2 cellular contexts compared by ENCODE assay signal in the genomic region with DNA sequence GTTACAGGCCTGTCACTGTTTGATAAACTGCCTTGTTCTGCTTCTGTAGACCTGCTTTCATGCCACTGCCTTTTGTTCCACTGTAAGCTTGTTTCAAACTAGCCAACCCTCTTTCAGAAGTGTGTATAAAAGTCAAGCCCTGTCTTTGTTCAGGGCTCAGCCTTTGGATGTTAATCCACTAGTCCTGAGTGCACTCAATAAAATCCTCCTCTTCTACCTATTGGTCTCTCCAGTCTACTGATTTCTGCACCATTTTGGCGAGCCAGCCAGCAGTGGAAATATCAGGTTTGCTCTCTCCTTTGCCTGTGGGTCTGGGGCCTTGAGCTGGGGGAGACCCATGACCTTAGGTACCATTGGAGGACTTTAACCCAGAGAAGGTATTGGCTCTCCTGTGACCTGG.
TF ChIP-seq lines count a peak whose summit lies in the region.

No MANE protein-coding gene starts in this region.

TF ChIP-seq in HCT116, 20 proteins besides CTCF, POLR2A, EP300 and RAD21:
- TF ChIP-seq SRF (IDR thresholded peaks at IDR 0.05; ENCODE audit: low read depth) (no peak), CBX3 (IDR thresholded peaks at IDR 0.05; ENCODE audit: low read depth) (peak; percentile 99)
- TF ChIP-seq, protein P1, sequence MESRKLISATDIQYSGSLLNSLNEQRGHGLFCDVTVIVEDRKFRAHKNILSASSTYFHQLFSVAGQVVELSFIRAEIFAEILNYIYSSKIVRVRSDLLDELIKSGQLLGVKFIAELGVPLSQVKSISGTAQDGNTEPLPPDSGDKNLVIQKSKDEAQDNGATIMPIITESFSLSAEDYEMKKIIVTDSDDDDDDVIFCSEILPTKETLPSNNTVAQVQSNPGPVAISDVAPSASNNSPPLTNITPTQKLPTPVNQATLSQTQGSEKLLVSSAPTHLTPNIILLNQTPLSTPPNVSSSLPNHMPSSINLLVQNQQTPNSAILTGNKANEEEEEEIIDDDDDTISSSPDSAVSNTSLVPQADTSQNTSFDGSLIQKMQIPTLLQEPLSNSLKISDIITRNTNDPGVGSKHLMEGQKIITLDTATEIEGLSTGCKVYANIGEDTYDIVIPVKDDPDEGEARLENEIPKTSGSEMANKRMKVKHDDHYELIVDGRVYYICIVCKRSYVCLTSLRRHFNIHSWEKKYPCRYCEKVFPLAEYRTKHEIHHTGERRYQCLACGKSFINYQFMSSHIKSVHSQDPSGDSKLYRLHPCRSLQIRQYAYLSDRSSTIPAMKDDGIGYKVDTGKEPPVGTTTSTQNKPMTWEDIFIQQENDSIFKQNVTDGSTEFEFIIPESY (IDR thresholded peaks at IDR 0.05; ENCODE audit: extremely low read depth, insufficient replicate concordance, low read length), result no peak

TF ChIP-seq in H1, 55 proteins besides CTCF, POLR2A, EP300 and RAD21 (continued from another document):
- TF ChIP-seq YY1 (IDR thresholded peaks at IDR 0.05; ENCODE audit: low read depth, low read length) (peak; percentile 23; the same call in 1 of the 2 replicates), ASH2L (IDR thresholded peaks at IDR 0.05; ENCODE audit: low read length) (no peak), KDM5A (IDR thresholded peaks at IDR 0.05; ENCODE audit: low read length) (no peak), EZH2 (IDR thresholded peaks at IDR 0.05; ENCODE audit: low read depth, low read length, severe bottlenecking) (no peak), TAF1 (IDR thresholded peaks at IDR 0.05; ENCODE audit: low read depth, low read length) (no peak), POU5F1 (IDR thresholded peaks at IDR 0.05; ENCODE audit: low read depth, low read length) (0 out of 2 replicates have a peak, but pooled peaks have one; percentile 19), KDM1A (IDR thresholded peaks at IDR 0.05; ENCODE audit: borderline replicate concordance, low read length) (0 out of 2 replicates have a peak, but pooled peaks have one; percentile 48)
- TF ChIP-seq, protein P2, sequence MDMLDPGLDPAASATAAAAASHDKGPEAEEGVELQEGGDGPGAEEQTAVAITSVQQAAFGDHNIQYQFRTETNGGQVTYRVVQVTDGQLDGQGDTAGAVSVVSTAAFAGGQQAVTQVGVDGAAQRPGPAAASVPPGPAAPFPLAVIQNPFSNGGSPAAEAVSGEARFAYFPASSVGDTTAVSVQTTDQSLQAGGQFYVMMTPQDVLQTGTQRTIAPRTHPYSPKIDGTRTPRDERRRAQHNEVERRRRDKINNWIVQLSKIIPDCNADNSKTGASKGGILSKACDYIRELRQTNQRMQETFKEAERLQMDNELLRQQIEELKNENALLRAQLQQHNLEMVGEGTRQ (IDR thresholded peaks at IDR 0.05; ENCODE audit: low read length), result no peak
- TF ChIP-seq, protein P3, sequence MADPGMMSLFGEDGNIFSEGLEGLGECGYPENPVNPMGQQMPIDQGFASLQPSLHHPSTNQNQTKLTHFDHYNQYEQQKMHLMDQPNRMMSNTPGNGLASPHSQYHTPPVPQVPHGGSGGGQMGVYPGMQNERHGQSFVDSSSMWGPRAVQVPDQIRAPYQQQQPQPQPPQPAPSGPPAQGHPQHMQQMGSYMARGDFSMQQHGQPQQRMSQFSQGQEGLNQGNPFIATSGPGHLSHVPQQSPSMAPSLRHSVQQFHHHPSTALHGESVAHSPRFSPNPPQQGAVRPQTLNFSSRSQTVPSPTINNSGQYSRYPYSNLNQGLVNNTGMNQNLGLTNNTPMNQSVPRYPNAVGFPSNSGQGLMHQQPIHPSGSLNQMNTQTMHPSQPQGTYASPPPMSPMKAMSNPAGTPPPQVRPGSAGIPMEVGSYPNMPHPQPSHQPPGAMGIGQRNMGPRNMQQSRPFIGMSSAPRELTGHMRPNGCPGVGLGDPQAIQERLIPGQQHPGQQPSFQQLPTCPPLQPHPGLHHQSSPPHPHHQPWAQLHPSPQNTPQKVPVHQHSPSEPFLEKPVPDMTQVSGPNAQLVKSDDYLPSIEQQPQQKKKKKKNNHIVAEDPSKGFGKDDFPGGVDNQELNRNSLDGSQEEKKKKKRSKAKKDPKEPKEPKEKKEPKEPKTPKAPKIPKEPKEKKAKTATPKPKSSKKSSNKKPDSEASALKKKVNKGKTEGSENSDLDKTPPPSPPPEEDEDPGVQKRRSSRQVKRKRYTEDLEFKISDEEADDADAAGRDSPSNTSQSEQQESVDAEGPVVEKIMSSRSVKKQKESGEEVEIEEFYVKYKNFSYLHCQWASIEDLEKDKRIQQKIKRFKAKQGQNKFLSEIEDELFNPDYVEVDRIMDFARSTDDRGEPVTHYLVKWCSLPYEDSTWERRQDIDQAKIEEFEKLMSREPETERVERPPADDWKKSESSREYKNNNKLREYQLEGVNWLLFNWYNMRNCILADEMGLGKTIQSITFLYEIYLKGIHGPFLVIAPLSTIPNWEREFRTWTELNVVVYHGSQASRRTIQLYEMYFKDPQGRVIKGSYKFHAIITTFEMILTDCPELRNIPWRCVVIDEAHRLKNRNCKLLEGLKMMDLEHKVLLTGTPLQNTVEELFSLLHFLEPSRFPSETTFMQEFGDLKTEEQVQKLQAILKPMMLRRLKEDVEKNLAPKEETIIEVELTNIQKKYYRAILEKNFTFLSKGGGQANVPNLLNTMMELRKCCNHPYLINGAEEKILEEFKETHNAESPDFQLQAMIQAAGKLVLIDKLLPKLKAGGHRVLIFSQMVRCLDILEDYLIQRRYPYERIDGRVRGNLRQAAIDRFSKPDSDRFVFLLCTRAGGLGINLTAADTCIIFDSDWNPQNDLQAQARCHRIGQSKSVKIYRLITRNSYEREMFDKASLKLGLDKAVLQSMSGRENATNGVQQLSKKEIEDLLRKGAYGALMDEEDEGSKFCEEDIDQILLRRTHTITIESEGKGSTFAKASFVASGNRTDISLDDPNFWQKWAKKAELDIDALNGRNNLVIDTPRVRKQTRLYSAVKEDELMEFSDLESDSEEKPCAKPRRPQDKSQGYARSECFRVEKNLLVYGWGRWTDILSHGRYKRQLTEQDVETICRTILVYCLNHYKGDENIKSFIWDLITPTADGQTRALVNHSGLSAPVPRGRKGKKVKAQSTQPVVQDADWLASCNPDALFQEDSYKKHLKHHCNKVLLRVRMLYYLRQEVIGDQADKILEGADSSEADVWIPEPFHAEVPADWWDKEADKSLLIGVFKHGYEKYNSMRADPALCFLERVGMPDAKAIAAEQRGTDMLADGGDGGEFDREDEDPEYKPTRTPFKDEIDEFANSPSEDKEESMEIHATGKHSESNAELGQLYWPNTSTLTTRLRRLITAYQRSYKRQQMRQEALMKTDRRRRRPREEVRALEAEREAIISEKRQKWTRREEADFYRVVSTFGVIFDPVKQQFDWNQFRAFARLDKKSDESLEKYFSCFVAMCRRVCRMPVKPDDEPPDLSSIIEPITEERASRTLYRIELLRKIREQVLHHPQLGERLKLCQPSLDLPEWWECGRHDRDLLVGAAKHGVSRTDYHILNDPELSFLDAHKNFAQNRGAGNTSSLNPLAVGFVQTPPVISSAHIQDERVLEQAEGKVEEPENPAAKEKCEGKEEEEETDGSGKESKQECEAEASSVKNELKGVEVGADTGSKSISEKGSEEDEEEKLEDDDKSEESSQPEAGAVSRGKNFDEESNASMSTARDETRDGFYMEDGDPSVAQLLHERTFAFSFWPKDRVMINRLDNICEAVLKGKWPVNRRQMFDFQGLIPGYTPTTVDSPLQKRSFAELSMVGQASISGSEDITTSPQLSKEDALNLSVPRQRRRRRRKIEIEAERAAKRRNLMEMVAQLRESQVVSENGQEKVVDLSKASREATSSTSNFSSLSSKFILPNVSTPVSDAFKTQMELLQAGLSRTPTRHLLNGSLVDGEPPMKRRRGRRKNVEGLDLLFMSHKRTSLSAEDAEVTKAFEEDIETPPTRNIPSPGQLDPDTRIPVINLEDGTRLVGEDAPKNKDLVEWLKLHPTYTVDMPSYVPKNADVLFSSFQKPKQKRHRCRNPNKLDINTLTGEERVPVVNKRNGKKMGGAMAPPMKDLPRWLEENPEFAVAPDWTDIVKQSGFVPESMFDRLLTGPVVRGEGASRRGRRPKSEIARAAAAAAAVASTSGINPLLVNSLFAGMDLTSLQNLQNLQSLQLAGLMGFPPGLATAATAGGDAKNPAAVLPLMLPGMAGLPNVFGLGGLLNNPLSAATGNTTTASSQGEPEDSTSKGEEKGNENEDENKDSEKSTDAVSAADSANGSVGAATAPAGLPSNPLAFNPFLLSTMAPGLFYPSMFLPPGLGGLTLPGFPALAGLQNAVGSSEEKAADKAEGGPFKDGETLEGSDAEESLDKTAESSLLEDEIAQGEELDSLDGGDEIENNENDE (IDR thresholded peaks at IDR 0.05; ENCODE audit: insufficient replicate concordance, low read length), result no peak
